ENCODE assay signal across 24 cellular contexts in genomic region chr2:234272069-234272850, GRCh38.
DNase-seq lines count a peak whose midpoint lies in the region; ATAC-seq and TF ChIP-seq lines count a peak whose summit lies in the region.
"Had no signal": no experiment of that assay in that cellular context is flagged by ENCODE, and none has a peak within 500 bp of the region (broad histone marks: within the 10 kb centered on the region; RNA-seq: fewer than 3 reads in every experiment).

No MANE protein-coding gene starts in this region.

- BruUV-seq in Panc1 (replicated peaks; lab: Mats Ljungman, UMichigan) = no TSS peak

- H3K36me3 Mint-ChIP-seq in activated T-helper 2 cell treated with anti-CD3 and anti-CD28 coated beads, Interferon-gamma antibody, Interleukin-2, Interleukin-4, amounts not matched to agents 10 μg/mL and 5 μg/mL and 100 μg/mL, durations not matched to agents 14 hours and 24 hours and 36 hours (ENCODE audit: low read depth) = peaks cover 7% of the 10 kb centered on the region
- peaks cover 7% of the 10 kb centered on the region for H3K36me3 Mint-ChIP-seq in natural killer cell treated with Interleukin-12 subunit alpha and Interleukin-12 subunit beta and Interleukin-15 and Interleukin-18, amount 100 ng/mL, for 72 hours
- H3K36me3 Mint-ChIP-seq: memory B cell had no signal

- H3K4me1 Mint-ChIP-seq in activated T-helper 2 cell treated with anti-CD3 and anti-CD28 coated beads, Interferon-gamma antibody, Interleukin-2, Interleukin-4, amounts not matched to agents 10 μg/mL and 5 μg/mL and 100 μg/mL, durations not matched to agents 14 hours and 24 hours and 36 hours (ENCODE audit: low read depth) = peaks cover 74% of the 10 kb centered on the region
- peaks cover 58 to 66% of the 10 kb centered on the region in 2 donors for H3K4me1 Mint-ChIP-seq in natural killer cell treated with Interleukin-12 subunit alpha and Interleukin-12 subunit beta and Interleukin-15 and Interleukin-18, amount 100 ng/mL, for 72 hours (ENCODE audit: low read depth in 2 of 2)
- H3K4me1 Mint-ChIP-seq: memory B cell had no signal

- CTCF ChIA-PET in Panc1 (lab: Charles Lee) = no interaction called here

- H3K9me3 Mint-ChIP-seq in activated T-helper 2 cell treated with anti-CD3 and anti-CD28 coated beads, Interferon-gamma antibody, Interleukin-2, Interleukin-4, amounts not matched to agents 10 μg/mL and 5 μg/mL and 100 μg/mL, durations not matched to agents 14 hours and 24 hours and 36 hours = peaks cover 6% of the 10 kb centered on the region
- peaks cover 4% of the 10 kb centered on the region for H3K9me3 Mint-ChIP-seq in natural killer cell treated with Interleukin-12 subunit alpha and Interleukin-12 subunit beta and Interleukin-15 and Interleukin-18, amount 100 ng/mL, for 72 hours
- H3K9me3 Mint-ChIP-seq: memory B cell had no signal

- H3K27ac ChIP-seq in Panc1 (ENCODE audit: low read length) = peak overlapping the region; percentile 60; the same call in 1 of the 2 replicates
- H3K27ac ChIP-seq: breast epithelium, colonic mucosa, foreskin keratinocyte, heart right ventricle, KMS-11, SJSA1, testis, vagina had no signal

- POLR2A ChIA-PET in Panc1 (lab: Charles Lee) = interaction anchor here (0.6 kb wide), 1 partner anchor 135 kb away, joined by 11 read pairs; no protein-coding TSS in a partner anchor

- H3K9me3 ChIP-seq in Panc1 (ENCODE audit: control insufficient read depth, insufficient read depth, low read depth, low read length) = no peaks in the 10 kb centered on the region
- H3K9me3 ChIP-seq: A549, breast epithelium, colonic mucosa, heart right ventricle, SJSA1, testis, vagina had no signal

- no peaks in the 10 kb centered on the region for H3K27me3 Mint-ChIP-seq in activated T-helper 2 cell treated with anti-CD3 and anti-CD28 coated beads, Interferon-gamma antibody, Interleukin-2, Interleukin-4, amounts not matched to agents 10 μg/mL and 5 μg/mL and 100 μg/mL, durations not matched to agents 14 hours and 24 hours and 36 hours (ENCODE audit: low read depth)
- no peaks in the 10 kb centered on the region for H3K27me3 Mint-ChIP-seq in natural killer cell treated with Interleukin-12 subunit alpha and Interleukin-12 subunit beta and Interleukin-15 and Interleukin-18, amount 100 ng/mL, for 72 hours

- no peaks in the 10 kb centered on the region for H3K36me3 ChIP-seq in Panc1 (ENCODE audit: control insufficient read depth, insufficient read depth, low read length)
- H3K36me3 ChIP-seq: breast epithelium, colonic mucosa, heart right ventricle, SJSA1, vagina had no signal

- H3K27me3 ChIP-seq in Panc1 (ENCODE audit: control insufficient read depth, insufficient read depth, low read length) = no peaks in the 10 kb centered on the region
- H3K27me3 ChIP-seq: breast epithelium, colonic mucosa, foreskin keratinocyte, SJSA1, testis, vagina had no signal

- H3K4me3 Mint-ChIP-seq in activated T-helper 2 cell treated with anti-CD3 and anti-CD28 coated beads, Interferon-gamma antibody, Interleukin-2, Interleukin-4, amounts not matched to agents 10 μg/mL and 5 μg/mL and 100 μg/mL, durations not matched to agents 14 hours and 24 hours and 36 hours (ENCODE audit: low read depth) = no peak overlapping the region
- H3K4me3 Mint-ChIP-seq in natural killer cell treated with Interleukin-12 subunit alpha and Interleukin-12 subunit beta and Interleukin-15 and Interleukin-18, amount 100 ng/mL, for 72 hours = peak overlapping the region; percentile 69
- H3K4me3 Mint-ChIP-seq: memory B cell had no signal

- TF ChIP-seq CTCF in Panc1 (IDR thresholded peaks at IDR 0.05) = no peak

- peaks cover 9% of the 10 kb centered on the region; the same call in 1 of the 2 replicates for H3K4me1 ChIP-seq in Panc1 (ENCODE audit: control insufficient read depth, insufficient read depth, low read length)
- H3K4me1 ChIP-seq: A549, breast epithelium, colonic mucosa, heart right ventricle, SJSA1, testis, vagina had no signal

- DNase-seq in activated CD8-positive, alpha-beta memory T cell treated with anti-CD3 and anti-CD28 coated beads for 24 hours = peak; percentile 55
- DNase-seq in activated CD8-positive, alpha-beta memory T cell treated with anti-CD3 and anti-CD28 coated beads, Interleukin-2, amount 50 U/mL, for 4 hours = no peak
- DNase-seq in Panc1 (ENCODE audit: low read depth, low spot score) (no peak), Kasumi-1 (lab: John Stamatoyannopoulos, UW) (no peak), SIG-M5 treated with dmso at 0.1 percent for 504 hours (lab: John Stamatoyannopoulos, UW; ENCODE audit: unreplicated experiment) (no peak), NAMALWA (ENCODE audit: low spot score) (no peak)
- DNase-seq in activated T-helper 2 cell treated with anti-CD3 and anti-CD28 coated beads, Interferon-gamma antibody, Interleukin-2, Interleukin-4, amounts not matched to agents 10 μg/mL and 5 μg/mL and 100 μg/mL, durations not matched to agents 14 hours and 24 hours and 36 hours (ENCODE audit: low spot score) = no peak
- DNase-seq in natural killer cell treated with Interleukin-12 subunit alpha and Interleukin-12 subunit beta and Interleukin-15 and Interleukin-18, amount 100 ng/mL, for 72 hours (ENCODE audit: low spot score) = no peak
- DNase-seq: activated CD4-positive, alpha-beta T cell treated with anti-CD3 and anti-CD28 coated beads for 48 hours; amniotic stem cell; colonic mucosa; effector memory CD4-positive, alpha-beta T cell; foreskin keratinocyte; heart right ventricle; left cardiac atrium; NCI-H2171 treated with DMSO at 0.1 percent for 48 hours; NCI-H524 treated with DMSO at 0.1 percent for 48 hours; testis had no signal

- intact Hi-C loops in Panc1 (cut with micrococcal nuclease; ENCODE audit: unreplicated experiment) = no loop called here
- intact Hi-C loops in activated T-helper 2 cell treated with anti-CD3 and anti-CD28 coated beads, Interferon-gamma antibody, Interleukin-2, Interleukin-4, amounts not matched to agents 10 μg/mL and 5 μg/mL and 100 μg/mL, durations not matched to agents 14 hours and 24 hours and 36 hours (cut with micrococcal nuclease) = loop anchor here (5.0 to 10.0 kb wide), 4 partner anchors 135 to 1003 kb away; no protein-coding TSS in a partner anchor

- H3K27ac Mint-ChIP-seq in activated T-helper 2 cell treated with anti-CD3 and anti-CD28 coated beads, Interferon-gamma antibody, Interleukin-2, Interleukin-4, amounts not matched to agents 10 μg/mL and 5 μg/mL and 100 μg/mL, durations not matched to agents 14 hours and 24 hours and 36 hours = peak overlapping the region; percentile 78
- peak overlapping the region; percentile 80 to 83 for H3K27ac Mint-ChIP-seq in natural killer cell treated with Interleukin-12 subunit alpha and Interleukin-12 subunit beta and Interleukin-15 and Interleukin-18, amount 100 ng/mL, for 72 hours
- H3K27ac Mint-ChIP-seq: memory B cell had no signal

- in situ Hi-C loops in Panc1 (cut with HindIII; ENCODE audit: low pct_unique_long_range_greater_than_20kb, low sequenced_read_pairs) = no loop called here

- H3K4me3 ChIP-seq in Panc1 (ENCODE audit: low read depth in 2 of 2, low read length in 2 of 2) = no peak overlapping the region
- H3K4me3 ChIP-seq: A549, breast epithelium, colonic mucosa, heart right ventricle, SJSA1, testis, vagina had no signal

- ATAC-seq in Panc1 = no peak
- peak; percentile 80 to 81 for ATAC-seq in natural killer cell treated with Interleukin-12 subunit alpha and Interleukin-12 subunit beta and Interleukin-15 and Interleukin-18, amount 100 ng/mL, for 72 hours
- ATAC-seq: foreskin keratinocyte, heart right ventricle, left cardiac atrium had no signal
